ENCODE assay signal across 8 cellular contexts in genomic region chr9:100426532-100427365, GRCh38. TPM values are rescaled to one million over a fixed set of nuclear protein-coding genes. Genes with fewer than 3 reads are reported as not detected.
A peak's percentile ranks its signal among the peaks of the same experiment; 100 is the strongest.
DNase-seq lines count a peak whose midpoint lies in the region; ATAC-seq and TF ChIP-seq lines count a peak whose summit lies in the region.

Gene MSANTD3, plus strand, starts transcription at chr9:100427143. Its CDS starts 14,796 bp downstream, at chr9:100441939.

- DNase-seq in SHP77 (lab: John Stamatoyannopoulos, UW) (peak; percentile 25 to 58), SHP77 treated with DMSO at 0.1 percent for 48 hours (lab: John Stamatoyannopoulos, UW) (no peak), NCI-H2107 treated with DMSO at 0.1 percent for 48 hours (lab: John Stamatoyannopoulos, UW; ENCODE audit: unreplicated experiment) (peak; percentile 15), coronary artery (ENCODE audit: low spot score) (peak; percentile 77), left colon (peak; percentile 54 to 71)
- DNase-seq in activated CD4-positive, alpha-beta T cell treated with anti-CD3 and anti-CD28 coated beads for 1 hour, result peak; percentile 33
- DNase-seq in stimulated activated CD4-positive, alpha-beta T cell treated with anti-CD3 and anti-CD28 coated beads, Interleukin-1b, Interleukin-23, amount 100 ng/mL, for 24 hours (ENCODE audit: low read depth in 4 of 4, low spot score in 1 of 4), result peak in 3 of 4 experiments; percentile 16 to 44 (median 22)

- peak within 1 kb of the TSS; percentile 83 to 93 for H3K27ac ChIP-seq in coronary artery

- H3K4me3 ChIP-seq in coronary artery, result peak within 1 kb of the TSS; percentile 76

- intact Hi-C loops in left colon (cut with DNase I, micrococcal nuclease), result no loop called here

- TF ChIP-seq CTCF in coronary artery (IDR thresholded peaks at IDR 0.05), result no peak

- peak; percentile 87 for ATAC-seq in HG02885 (IDR thresholded peaks at IDR 0.05; ENCODE audit: poor library complexity, unreplicated experiment)
- peak; percentile 87 for ATAC-seq in left colon

RNA-seq across cellular contexts. Expression of gene MSANTD3, which starts in this region (rescaled TPM):
- total RNA-seq in left colon, result 1 to 10 TPM; 9.2 to 9.8 TPM
